In genomic region chr12:25130741-25131188, GRCh38 we compare ENCODE assay signal across 9 cellular contexts.
A peak's percentile ranks its signal among the peaks of the same experiment; 100 is the strongest.
DNase-seq lines count a peak whose midpoint lies in the region; ATAC-seq and TF ChIP-seq lines count a peak whose summit lies in the region.
"Had no signal": no experiment of that assay in that cellular context is flagged by ENCODE, and none has a peak within 500 bp of the region (broad histone marks: within the 10 kb centered on the region; RNA-seq: fewer than 3 reads in every experiment).

No MANE protein-coding gene starts in this region.

- DNase-seq in NCI-H1417 treated with DMSO at 0.1 percent for 48 hours (lab: John Stamatoyannopoulos, UW) = peak; percentile 16
- no peak for DNase-seq in WTC11 (ENCODE audit: low spot score)
- DNase-seq in iPS-NIHi11 (ENCODE audit: low spot score) = peak; percentile 29
- no peak for DNase-seq in upper lobe of left lung
- no peak for DNase-seq in activated naive CD4-positive, alpha-beta T cell treated with anti-CD3 and anti-CD28 coated beads, Interleukin-2, amount 50 U/mL, for 72 hours (ENCODE audit: low spot score in 2 of 2)
- DNase-seq in activated CD4-positive, alpha-beta T cell treated with anti-CD3 and anti-CD28 coated beads for 1 hour = no peak
- no peak for DNase-seq in effector CD8-positive, alpha-beta T cell (lab: John Stamatoyannopoulos, UW)

- TF ChIP-seq CTCF in GM12872 (IDR thresholded peaks at IDR 0.05; ENCODE audit: insufficient read depth, low read depth, low read length) = peak; percentile 34; the same call in 2 of the 3 replicates
- 0 out of 2 replicates have a peak, but pooled peaks have one; percentile 24 for TF ChIP-seq CTCF in WTC11 (IDR thresholded peaks at IDR 0.05)
- TF ChIP-seq CTCF in upper lobe of left lung (IDR thresholded peaks at IDR 0.05) = peak; percentile 37 to 69 (median 56)

- CTCF ChIA-PET in WTC11 (lab: Charles Lee) = interaction anchor here (0.7 to 1.3 kb wide), 2 partner anchors 13 to 140 kb away, joined by 3 to 5 read pairs; no protein-coding TSS in a partner anchor

- H3K9me3 ChIP-seq in upper lobe of left lung = no peaks in the 10 kb centered on the region

- no peaks in the 10 kb centered on the region for H3K27me3 Mint-ChIP-seq in WTC11 (ENCODE audit: low read depth)

- no peak overlapping the region for H3K27ac Mint-ChIP-seq in WTC11
- H3K27ac Mint-ChIP-seq in activated naive CD4-positive, alpha-beta T cell treated with anti-CD3 and anti-CD28 coated beads, Interleukin-2, amount 50 U/mL, for 72 hours = no peak overlapping the region
- H3K27ac Mint-ChIP-seq: T-helper 1 cell treated with Interleukin-12 subunit alpha and Interleukin-12 subunit beta and Interleukin-4 antibody, amounts not matched to agents 30 μg/mL and 1 μg/mL, for 36 hours had no signal

- H3K36me3 Mint-ChIP-seq in WTC11 = no peaks in the 10 kb centered on the region
- H3K36me3 Mint-ChIP-seq in activated naive CD4-positive, alpha-beta T cell treated with anti-CD3 and anti-CD28 coated beads, Interleukin-2, amount 50 U/mL, for 72 hours = no peaks in the 10 kb centered on the region

- H3K27me3 ChIP-seq in upper lobe of left lung = no peaks in the 10 kb centered on the region

- no peak for TF ChIP-seq EP300 in upper lobe of left lung (IDR thresholded peaks at IDR 0.05)

- H3K4me1 Mint-ChIP-seq in WTC11 = peaks cover 17% of the 10 kb centered on the region

- no peaks in the 10 kb centered on the region for H3K9me3 Mint-ChIP-seq in WTC11
- H3K9me3 Mint-ChIP-seq in activated naive CD4-positive, alpha-beta T cell treated with anti-CD3 and anti-CD28 coated beads, Interleukin-2, amount 50 U/mL, for 72 hours = no peaks in the 10 kb centered on the region
- H3K9me3 Mint-ChIP-seq: T-helper 1 cell treated with Interleukin-12 subunit alpha and Interleukin-12 subunit beta and Interleukin-4 antibody, amounts not matched to agents 30 μg/mL and 1 μg/mL, for 36 hours had no signal

- H3K36me3 ChIP-seq in upper lobe of left lung = no peaks in the 10 kb centered on the region

- no peak for TF ChIP-seq POLR2A in upper lobe of left lung (IDR thresholded peaks at IDR 0.05)

- no peak overlapping the region for H3K4me3 Mint-ChIP-seq in WTC11
- H3K4me3 Mint-ChIP-seq: T-helper 1 cell treated with Interleukin-12 subunit alpha and Interleukin-12 subunit beta and Interleukin-4 antibody, amounts not matched to agents 30 μg/mL and 1 μg/mL, for 36 hours had no signal

- POLR2A ChIA-PET in WTC11 (lab: Charles Lee) = no interaction called here

- no peaks in the 10 kb centered on the region for H3K4me1 ChIP-seq in upper lobe of left lung

- no peak for ATAC-seq in WTC11
- ATAC-seq in upper lobe of left lung (ENCODE audit: low FRiP score in 2 of 2) = peak in 1 of 2 donors; percentile 61
- ATAC-seq in activated naive CD4-positive, alpha-beta T cell treated with anti-CD3 and anti-CD28 coated beads, Interleukin-2, amount 50 U/mL, for 72 hours = no peak

- H3K4me3 ChIP-seq in upper lobe of left lung = no peak overlapping the region

- no peak overlapping the region for H3K27ac ChIP-seq in upper lobe of left lung

TF ChIP-seq in WTC11, 78 proteins besides CTCF, POLR2A, EP300 and RAD21:
- TF ChIP-seq TP53 (CRISPR knock-in tag; IDR thresholded peaks at IDR 0.05) = no peak
- TF ChIP-seq ZNF138 (CRISPR knock-in tag; conservative IDR thresholded peaks at IDR 0.05) = no peak
- TF ChIP-seq E2F1 (CRISPR knock-in tag; IDR thresholded peaks at IDR 0.05) = no peak
- no peak for TF ChIP-seq HMGXB4 (CRISPR knock-in tag; IDR thresholded peaks at IDR 0.05)
- TF ChIP-seq HMGA2 (CRISPR knock-in tag; IDR thresholded peaks at IDR 0.05) = no peak
- no peak for TF ChIP-seq OVOL2 (CRISPR knock-in tag; IDR thresholded peaks at IDR 0.05; ENCODE audit: borderline replicate concordance)
- TF ChIP-seq ZNF416 (CRISPR knock-in tag; IDR thresholded peaks at IDR 0.05) = no peak
- no peak for TF ChIP-seq ZNF423 (CRISPR knock-in tag; IDR thresholded peaks at IDR 0.05)
- no peak for TF ChIP-seq MXD4 (CRISPR knock-in tag; IDR thresholded peaks at IDR 0.05; ENCODE audit: borderline replicate concordance)
- no peak for TF ChIP-seq SP1 (CRISPR knock-in tag; conservative IDR thresholded peaks at IDR 0.05)
- TF ChIP-seq PRRX2 (CRISPR knock-in tag; IDR thresholded peaks at IDR 0.05) = no peak
- TF ChIP-seq EMX1 (CRISPR knock-in tag; IDR thresholded peaks at IDR 0.05) = no peak
- TF ChIP-seq USF2 (CRISPR knock-in tag; IDR thresholded peaks at IDR 0.05) = no peak
- TF ChIP-seq ZNF671 (CRISPR knock-in tag; IDR thresholded peaks at IDR 0.05) = no peak
- TF ChIP-seq GTF2I (CRISPR knock-in tag; conservative IDR thresholded peaks at IDR 0.05) = no peak
- TF ChIP-seq ATF6 (CRISPR knock-in tag; IDR thresholded peaks at IDR 0.05) = no peak
- TF ChIP-seq ZNF121 (CRISPR knock-in tag; IDR thresholded peaks at IDR 0.05) = no peak
- no peak for TF ChIP-seq USF1 (CRISPR knock-in tag; IDR thresholded peaks at IDR 0.05)
TF ChIP-seq in WTC11: peak in this region for 0.

Comparison
In these comparisons a context has a peak if more than half of its experiments do, and no peak if none do; other contexts are left out.
1. DNase-seq: peak in NCI-H1417 treated with DMSO at 0.1 percent for 48 hours (single experiment) and iPS-NIHi11 (single experiment); none in WTC11 (single experiment), upper lobe of left lung (0 of 2), activated naive CD4-positive, alpha-beta T cell treated with anti-CD3 and anti-CD28 coated beads, Interleukin-2, amount 50 U/mL, for 72 hours (0 of 2), activated CD4-positive, alpha-beta T cell treated with anti-CD3 and anti-CD28 coated beads for 1 hour (single experiment) and effector CD8-positive, alpha-beta T cell (single experiment).
2. Peak in every context shown above with its lines, with median percentiles within 50 percentile points of each other: CTCF ChIP-seq.